In the genomic region with DNA sequence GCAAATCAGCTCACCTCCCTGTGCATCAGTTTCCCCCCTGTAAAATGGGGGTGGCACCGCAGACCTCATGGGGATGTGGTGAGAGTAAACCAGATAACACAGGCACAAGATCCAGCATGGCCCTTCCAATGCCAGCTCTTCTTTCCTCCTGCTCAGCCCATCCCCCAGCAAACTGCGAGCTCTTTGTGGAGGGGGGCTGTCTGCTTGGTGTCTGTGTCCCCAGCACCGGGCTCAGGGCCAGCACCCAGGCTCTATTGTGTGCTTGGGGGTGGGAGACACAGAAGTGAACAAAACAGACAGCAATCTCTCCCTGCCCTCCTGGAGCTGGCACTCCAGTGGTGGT, we compare ENCODE assay signal across 14 cellular contexts. TPM values are rescaled to one million over a fixed set of nuclear protein-coding genes. Genes with fewer than 3 reads are reported as not detected.
"Had no signal": no experiment of that assay in that cellular context is flagged by ENCODE, and none has a peak within 500 bp of the region (broad histone marks: within the 10 kb centered on the region; RNA-seq: fewer than 3 reads in every experiment).

No MANE protein-coding gene starts in this region.

- H3K27ac Mint-ChIP-seq: activated CD4-positive, alpha-beta T cell treated with anti-CD3 and anti-CD28 coated beads, Interleukin-2, amount 10 ng/mL, durations not matched to agents 7 days and 5 days; T-helper 1 cell treated with Interleukin-12 subunit alpha and Interleukin-12 subunit beta and Interleukin-4 antibody, amounts not matched to agents 30 μg/mL and 1 μg/mL, for 36 hours had no signal

- H3K27ac ChIP-seq: ovary, thyroid gland had no signal

- ATAC-seq: activated naive CD4-positive, alpha-beta T cell treated with anti-CD3 and anti-CD28 coated beads, Interleukin-2, amount 50 U/mL, for 72 hours; heart right ventricle had no signal

- H3K36me3 ChIP-seq: ovary, thyroid gland had no signal

- H3K27me3 ChIP-seq: heart right ventricle, ovary, thyroid gland had no signal

- H3K9me3 ChIP-seq: heart right ventricle, ovary, thyroid gland had no signal

- DNase-seq: activated CD4-positive, alpha-beta T cell treated with anti-CD3 and anti-CD28 coated beads, Interleukin-2, amount 10 ng/mL, durations not matched to agents 7 days and 5 days; activated CD4-positive, CD25-positive, alpha-beta regulatory T cell; foreskin melanocyte; heart right ventricle; mesendoderm; small intestine; thyroid gland had no signal

- H3K4me1 Mint-ChIP-seq: activated CD4-positive, alpha-beta T cell treated with anti-CD3 and anti-CD28 coated beads, Interleukin-2, amount 10 ng/mL, durations not matched to agents 7 days and 5 days had no signal

- FAIRE-seq: bronchial epithelial cell, endothelial cell of umbilical vein, keratinocyte, small intestine had no signal

- H3K9me3 Mint-ChIP-seq: activated CD4-positive, alpha-beta T cell treated with anti-CD3 and anti-CD28 coated beads, Interleukin-2, amount 10 ng/mL, durations not matched to agents 7 days and 5 days; activated naive CD4-positive, alpha-beta T cell treated with anti-CD3 and anti-CD28 coated beads, Interleukin-2, amount 50 U/mL, for 72 hours; T-helper 1 cell treated with Interleukin-12 subunit alpha and Interleukin-12 subunit beta and Interleukin-4 antibody, amounts not matched to agents 30 μg/mL and 1 μg/mL, for 36 hours had no signal

- H3K4me3 Mint-ChIP-seq: activated CD4-positive, alpha-beta T cell treated with anti-CD3 and anti-CD28 coated beads, Interleukin-2, amount 10 ng/mL, durations not matched to agents 7 days and 5 days; T-helper 1 cell treated with Interleukin-12 subunit alpha and Interleukin-12 subunit beta and Interleukin-4 antibody, amounts not matched to agents 30 μg/mL and 1 μg/mL, for 36 hours had no signal

- H3K36me3 Mint-ChIP-seq: activated naive CD4-positive, alpha-beta T cell treated with anti-CD3 and anti-CD28 coated beads, Interleukin-2, amount 50 U/mL, for 72 hours had no signal

- H3K4me3 ChIP-seq: heart right ventricle, ovary, thyroid gland had no signal

RNA-seq across cellular contexts. Expression of gene GRIP2, which starts 28.5 kb away (rescaled TPM):
- total RNA-seq: activated CD8-positive, alpha-beta memory T cell treated with anti-CD3 and anti-CD28 coated beads for 36 hours; activated naive CD4-positive, alpha-beta T cell treated with anti-CD3 and anti-CD28 coated beads, Interleukin-2, amount 50 U/mL, for 72 hours; endothelial cell of umbilical vein had no signal
